In genomic region chr11:19306570-19306969, GRCh38 we compare ENCODE assay signal across 17 cellular contexts.
"Had no signal": no experiment of that assay in that cellular context is flagged by ENCODE, and none has a peak within 500 bp of the region (broad histone marks: within the 10 kb centered on the region; RNA-seq: fewer than 3 reads in every experiment).

No MANE protein-coding gene starts in this region.

- H3K27ac Mint-ChIP-seq: dendritic cell treated with granulocyte-macrophage colony-stimulating factor and Interleukin-4, amounts not matched to agents 40 ng/mL and 50 ng/mL, for 4 days; effector memory CD8-positive, alpha-beta T cell; naive thymus-derived CD8-positive, alpha-beta T cell; stimulated activated memory B cell treated with anti-CD40 and anti-IgM and Interleukin-4, amounts not matched to agents 10 μg/mL and 1 μg/mL and 100 μg/mL, for 72 hours; stimulated activated naive CD8-positive, alpha-beta T cell treated with anti-CD3 and anti-CD28 coated beads, Interleukin-15, amount 100 ng/mL, for 72 hours had no signal

- H3K36me3 Mint-ChIP-seq: naive thymus-derived CD8-positive, alpha-beta T cell; stimulated activated memory B cell treated with anti-CD40 and anti-IgM and Interleukin-4, amounts not matched to agents 10 μg/mL and 1 μg/mL and 100 μg/mL, for 72 hours had no signal

- H3K4me1 Mint-ChIP-seq: stimulated activated naive CD8-positive, alpha-beta T cell treated with anti-CD3 and anti-CD28 coated beads, Interleukin-15, amount 100 ng/mL, for 72 hours had no signal

- H3K4me3 Mint-ChIP-seq: dendritic cell treated with granulocyte-macrophage colony-stimulating factor and Interleukin-4, amounts not matched to agents 40 ng/mL and 50 ng/mL, for 4 days; effector memory CD8-positive, alpha-beta T cell; naive thymus-derived CD8-positive, alpha-beta T cell; stimulated activated memory B cell treated with anti-CD40 and anti-IgM and Interleukin-4, amounts not matched to agents 10 μg/mL and 1 μg/mL and 100 μg/mL, for 72 hours; stimulated activated naive CD8-positive, alpha-beta T cell treated with anti-CD3 and anti-CD28 coated beads, Interleukin-15, amount 100 ng/mL, for 72 hours had no signal

- DNase-seq: effector memory CD8-positive, alpha-beta T cell; gastrocnemius medialis; islet precursor cell; left lung; mesendoderm; naive thymus-derived CD8-positive, alpha-beta T cell; posterior cingulate gyrus; spleen; stimulated activated CD4-positive, alpha-beta T cell treated with anti-CD3 and anti-CD28 coated beads, Interleukin-15, amount 100 ng/mL, for 24 hours; stimulated activated CD4-positive, alpha-beta T cell treated with anti-CD3 and anti-CD28 coated beads, Interleukin-1b, Interleukin-23, amount 100 ng/mL, for 48 hours; stimulated activated CD4-positive, alpha-beta T cell treated with anti-CD3 and anti-CD28 coated beads, Interleukin-4, amount 100 ng/mL, for 24 hours; stimulated activated naive CD8-positive, alpha-beta T cell treated with anti-CD3 and anti-CD28 coated beads, Interleukin-15, amount 100 ng/mL, for 72 hours; testis; upper lobe of right lung had no signal

- H3K9me3 Mint-ChIP-seq: dendritic cell treated with granulocyte-macrophage colony-stimulating factor and Interleukin-4, amounts not matched to agents 40 ng/mL and 50 ng/mL, for 4 days; effector memory CD8-positive, alpha-beta T cell; stimulated activated memory B cell treated with anti-CD40 and anti-IgM and Interleukin-4, amounts not matched to agents 10 μg/mL and 1 μg/mL and 100 μg/mL, for 72 hours; stimulated activated naive CD8-positive, alpha-beta T cell treated with anti-CD3 and anti-CD28 coated beads, Interleukin-15, amount 100 ng/mL, for 72 hours had no signal

- ATAC-seq: effector memory CD8-positive, alpha-beta T cell; gastrocnemius medialis; left lung; naive thymus-derived CD8-positive, alpha-beta T cell; sciatic nerve; stimulated activated memory B cell treated with anti-CD40 and anti-IgM and Interleukin-4, amounts not matched to agents 10 μg/mL and 1 μg/mL and 100 μg/mL, for 72 hours; stimulated activated naive CD8-positive, alpha-beta T cell treated with anti-CD3 and anti-CD28 coated beads, Interleukin-15, amount 100 ng/mL, for 72 hours; upper lobe of right lung had no signal
